In the genomic region with DNA sequence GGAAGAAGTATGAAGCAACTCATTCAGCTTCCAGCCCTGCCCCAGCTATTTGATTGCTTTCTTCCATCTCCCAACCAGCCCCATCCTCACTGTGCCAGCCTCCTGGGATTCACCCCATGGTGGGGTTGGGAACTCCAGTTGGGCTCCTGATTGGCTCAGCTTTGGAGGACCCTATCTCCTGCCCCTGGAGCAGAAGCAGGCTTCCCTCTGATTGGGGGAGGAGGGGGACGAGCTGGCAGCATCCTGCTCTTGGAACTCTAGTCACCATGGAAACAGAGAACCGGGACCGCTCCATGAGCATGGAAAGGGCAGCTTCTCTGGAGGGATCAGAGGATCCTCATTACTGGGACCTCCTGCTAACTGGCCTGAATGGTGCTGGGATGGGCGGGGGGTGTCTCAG, we compare ENCODE assay signal across 37 cellular contexts. TPM values are rescaled to one million over a fixed set of nuclear protein-coding genes. Genes with fewer than 3 reads are reported as not detected.
"Had no signal": no experiment of that assay in that cellular context is flagged by ENCODE, and none has a peak within 500 bp of the region (broad histone marks: within the 10 kb centered on the region; RNA-seq: fewer than 3 reads in every experiment).

No MANE protein-coding gene starts in this region.

- H3K4me3 ChIP-seq: adrenal gland, ascending aorta, esophagus squamous epithelium, hepatocyte, left ventricle myocardium inferior, right lobe of liver, testis, transverse colon had no signal

- FAIRE-seq: colon, endometrium, frontal cortex had no signal

- DNase-seq: activated CD4-positive, alpha-beta memory T cell treated with anti-CD3 and anti-CD28 coated beads for 36 hours; activated CD4-positive, alpha-beta T cell treated with anti-CD3 and anti-CD28 coated beads for 48 hours; activated CD8-positive, alpha-beta memory T cell treated with anti-CD3 and anti-CD28 coated beads, Interleukin-2, amount 50 U/mL, for 4 hours; activated effector memory CD4-positive, alpha-beta T cell treated with anti-CD3 and anti-CD28 coated beads, Interleukin-2, amount 50 U/mL, for 16 hours; activated naive CD4-positive, alpha-beta T cell treated with anti-CD3 and anti-CD28 coated beads for 36 hours; activated naive CD8-positive, alpha-beta T cell treated with anti-CD3 and anti-CD28 coated beads for 36 hours; activated T-cell treated with anti-CD3 and anti-CD28 coated beads, Interleukin-2, amount 50 U/mL, for 1 hour; adrenal gland; brain microvascular endothelial cell; effector CD8-positive, alpha-beta T cell; esophagus squamous epithelium; islet precursor cell; left ventricle myocardium inferior; naive B cell; right lobe of liver; stimulated activated CD4-positive, alpha-beta T cell treated with anti-CD3 and anti-CD28 coated beads, Interleukin-2, amount 100 ng/mL, for 48 hours; stimulated activated naive CD4-positive, alpha-beta T cell treated with Interleukin-2 at 50 U/mL for 16 hours; T-helper 17 cell; T1000; testis; transverse colon; WERI-Rb-1 had no signal

- H3K4me2 ChIP-seq: hepatocyte had no signal

- H3K36me3 ChIP-seq: adrenal gland, ascending aorta, brain microvascular endothelial cell, esophagus squamous epithelium, left ventricle myocardium inferior, right lobe of liver, transverse colon, WERI-Rb-1 had no signal

- H3K27me3 ChIP-seq: ascending aorta, right lobe of liver, testis had no signal

- H3K4me3 Mint-ChIP-seq: activated CD4-positive, alpha-beta memory T cell treated with anti-CD3 and anti-CD28 coated beads for 36 hours; activated naive CD4-positive, alpha-beta T cell treated with anti-CD3 and anti-CD28 coated beads for 36 hours; activated naive CD8-positive, alpha-beta T cell treated with anti-CD3 and anti-CD28 coated beads for 36 hours; activated T-helper 1 cell treated with anti-CD3 and anti-CD28 coated beads, Interleukin-12 subunit alpha, Interleukin-12 subunit beta, Interleukin-2, Interleukin-4 antibody, amounts not matched to agents 30 ng/mL and 10 ng/mL and 1 ng/mL, durations not matched to agents 14 hours and 24 hours and 36 hours; naive B cell; neural crest cell; T-helper 17 cell had no signal

- H3K4me1 ChIP-seq: adrenal gland, right lobe of liver, testis had no signal

- H3K27ac Mint-ChIP-seq: activated CD4-positive, alpha-beta memory T cell treated with anti-CD3 and anti-CD28 coated beads for 36 hours; activated naive CD4-positive, alpha-beta T cell treated with anti-CD3 and anti-CD28 coated beads for 36 hours; activated naive CD8-positive, alpha-beta T cell treated with anti-CD3 and anti-CD28 coated beads for 36 hours; activated T-helper 1 cell treated with anti-CD3 and anti-CD28 coated beads, Interleukin-12 subunit alpha, Interleukin-12 subunit beta, Interleukin-2, Interleukin-4 antibody, amounts not matched to agents 30 ng/mL and 10 ng/mL and 1 ng/mL, durations not matched to agents 14 hours and 24 hours and 36 hours; T-helper 17 cell had no signal

- H3K27ac ChIP-seq: adrenal gland, ascending aorta, brain microvascular endothelial cell, epithelial cell of prostate, esophagus squamous epithelium, hepatocyte, left ventricle myocardium inferior, right lobe of liver, testis, transverse colon, WERI-Rb-1 had no signal

- H3K4me1 Mint-ChIP-seq: activated naive CD8-positive, alpha-beta T cell treated with anti-CD3 and anti-CD28 coated beads for 36 hours; naive B cell; T-helper 17 cell had no signal

- H3K9me3 Mint-ChIP-seq: activated CD4-positive, alpha-beta memory T cell treated with anti-CD3 and anti-CD28 coated beads for 36 hours; activated naive CD4-positive, alpha-beta T cell treated with anti-CD3 and anti-CD28 coated beads for 36 hours; activated naive CD8-positive, alpha-beta T cell treated with anti-CD3 and anti-CD28 coated beads for 36 hours; activated T-helper 1 cell treated with anti-CD3 and anti-CD28 coated beads, Interleukin-12 subunit alpha, Interleukin-12 subunit beta, Interleukin-2, Interleukin-4 antibody, amounts not matched to agents 30 ng/mL and 10 ng/mL and 1 ng/mL, durations not matched to agents 14 hours and 24 hours and 36 hours; naive B cell; neural crest cell had no signal

- H3K9me3 ChIP-seq: adrenal gland, ascending aorta, esophagus squamous epithelium, left ventricle myocardium inferior, right lobe of liver, testis, transverse colon had no signal

- H3K79me2 ChIP-seq: hepatocyte had no signal

- H3K36me3 Mint-ChIP-seq: activated CD4-positive, alpha-beta memory T cell treated with anti-CD3 and anti-CD28 coated beads for 36 hours; activated naive CD8-positive, alpha-beta T cell treated with anti-CD3 and anti-CD28 coated beads for 36 hours; naive B cell had no signal

- ATAC-seq: activated CD4-positive, CD25-positive, alpha-beta regulatory T cell treated with anti-CD3 and anti-CD28 coated beads, Interleukin-2, amount 50 U/mL, for 24 hours; right lobe of liver; T-helper 17 cell had no signal

- H2AFZ ChIP-seq: hepatocyte had no signal

RNA-seq across cellular contexts. Expression of a gene that starts 2.6 kb away (rescaled TPM):
- total RNA-seq: activated CD4-positive, alpha-beta memory T cell treated with anti-CD3 and anti-CD28 coated beads for 36 hours; activated CD8-positive, alpha-beta memory T cell treated with anti-CD3 and anti-CD28 coated beads for 36 hours; activated naive CD4-positive, alpha-beta T cell treated with anti-CD3 and anti-CD28 coated beads for 36 hours; activated naive CD8-positive, alpha-beta T cell treated with anti-CD3 and anti-CD28 coated beads for 36 hours; activated T-helper 1 cell treated with anti-CD3 and anti-CD28 coated beads, Interleukin-12 subunit alpha, Interleukin-12 subunit beta, Interleukin-2, Interleukin-4 antibody, amounts not matched to agents 30 ng/mL and 10 ng/mL and 1 ng/mL, durations not matched to agents 14 hours and 24 hours and 36 hours; adrenal gland; ascending aorta; dermis microvascular lymphatic vessel endothelial cell; esophagus squamous epithelium; left ventricle myocardium inferior; lung microvascular endothelial cell; neural crest cell; omental fat pad; right lobe of liver; skeletal muscle tissue; T-helper 17 cell; urinary bladder had no signal
- polyA plus RNA-seq: adrenal gland had no signal

RNA-seq across cellular contexts. Expression of a gene that starts 25.9 kb away (rescaled TPM):
- total RNA-seq: activated CD4-positive, alpha-beta memory T cell treated with anti-CD3 and anti-CD28 coated beads for 36 hours; activated CD8-positive, alpha-beta memory T cell treated with anti-CD3 and anti-CD28 coated beads for 36 hours; activated naive CD4-positive, alpha-beta T cell treated with anti-CD3 and anti-CD28 coated beads for 36 hours; activated naive CD8-positive, alpha-beta T cell treated with anti-CD3 and anti-CD28 coated beads for 36 hours; activated T-helper 1 cell treated with anti-CD3 and anti-CD28 coated beads, Interleukin-12 subunit alpha, Interleukin-12 subunit beta, Interleukin-2, Interleukin-4 antibody, amounts not matched to agents 30 ng/mL and 10 ng/mL and 1 ng/mL, durations not matched to agents 14 hours and 24 hours and 36 hours; ascending aorta; dermis microvascular lymphatic vessel endothelial cell; esophagus squamous epithelium; frontal cortex; left ventricle myocardium inferior; lung microvascular endothelial cell; neural crest cell; omental fat pad; right lobe of liver; skeletal muscle tissue; T-helper 17 cell had no signal
- polyA plus RNA-seq: urinary bladder had no signal
